In the genomic region with DNA sequence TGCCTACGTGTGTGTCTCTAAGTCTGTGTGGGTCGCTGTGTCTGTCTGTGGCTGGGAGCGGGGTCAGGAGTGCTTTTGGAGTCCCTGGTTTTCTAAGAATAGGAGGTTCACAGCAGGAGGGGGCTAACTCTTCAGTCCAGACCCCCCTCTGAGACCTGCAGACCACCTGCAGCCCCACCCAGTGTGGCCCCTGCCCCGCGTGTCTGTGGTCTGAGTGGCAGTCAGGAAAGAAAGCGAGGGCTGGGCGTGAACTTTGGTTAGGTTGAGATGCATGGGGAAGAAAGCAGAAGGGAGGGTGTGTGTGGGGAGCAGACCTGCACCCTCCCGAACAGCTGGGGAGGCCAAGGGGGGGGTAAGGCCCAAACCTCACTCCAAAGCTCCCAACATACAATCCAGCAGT, we compare ENCODE assay signal across 1 cellular context.
TF ChIP-seq lines count a peak whose summit lies in the region.

No MANE protein-coding gene starts in this region.

TF ChIP-seq in IMR-90, 13 proteins besides CTCF, POLR2A, EP300 and RAD21:
- TF ChIP-seq CHD1 (IDR thresholded peaks at IDR 0.05; ENCODE audit: low read depth, low read length): no peak
- no peak for TF ChIP-seq SMC3 (IDR thresholded peaks at IDR 0.05; ENCODE audit: low read depth, low read length)
- TF ChIP-seq, protein P1, sequence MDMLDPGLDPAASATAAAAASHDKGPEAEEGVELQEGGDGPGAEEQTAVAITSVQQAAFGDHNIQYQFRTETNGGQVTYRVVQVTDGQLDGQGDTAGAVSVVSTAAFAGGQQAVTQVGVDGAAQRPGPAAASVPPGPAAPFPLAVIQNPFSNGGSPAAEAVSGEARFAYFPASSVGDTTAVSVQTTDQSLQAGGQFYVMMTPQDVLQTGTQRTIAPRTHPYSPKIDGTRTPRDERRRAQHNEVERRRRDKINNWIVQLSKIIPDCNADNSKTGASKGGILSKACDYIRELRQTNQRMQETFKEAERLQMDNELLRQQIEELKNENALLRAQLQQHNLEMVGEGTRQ (IDR thresholded peaks at IDR 0.05; ENCODE audit: low read depth, low read length): no peak
- TF ChIP-seq, protein P2, sequence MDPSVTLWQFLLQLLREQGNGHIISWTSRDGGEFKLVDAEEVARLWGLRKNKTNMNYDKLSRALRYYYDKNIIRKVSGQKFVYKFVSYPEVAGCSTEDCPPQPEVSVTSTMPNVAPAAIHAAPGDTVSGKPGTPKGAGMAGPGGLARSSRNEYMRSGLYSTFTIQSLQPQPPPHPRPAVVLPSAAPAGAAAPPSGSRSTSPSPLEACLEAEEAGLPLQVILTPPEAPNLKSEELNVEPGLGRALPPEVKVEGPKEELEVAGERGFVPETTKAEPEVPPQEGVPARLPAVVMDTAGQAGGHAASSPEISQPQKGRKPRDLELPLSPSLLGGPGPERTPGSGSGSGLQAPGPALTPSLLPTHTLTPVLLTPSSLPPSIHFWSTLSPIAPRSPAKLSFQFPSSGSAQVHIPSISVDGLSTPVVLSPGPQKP (IDR thresholded peaks at IDR 0.05; ENCODE audit: borderline replicate concordance, low read depth, low read length): no peak
- no peak for TF ChIP-seq BHLHE40 (IDR thresholded peaks at IDR 0.05; ENCODE audit: low read depth, low read length)
- no peak for TF ChIP-seq CEBPB (IDR thresholded peaks at IDR 0.05; ENCODE audit: low read depth, low read length)
